18 cellular contexts compared by ENCODE assay signal in genomic region chr5:109775130-109775529, GRCh38.
DNase-seq lines count a peak whose midpoint lies in the region; ATAC-seq and TF ChIP-seq lines count a peak whose summit lies in the region.
"Had no signal": no experiment of that assay in that cellular context is flagged by ENCODE, and none has a peak within 500 bp of the region (broad histone marks: within the 10 kb centered on the region; RNA-seq: fewer than 3 reads in every experiment).

No MANE protein-coding gene starts in this region.

- no peak overlapping the region for H3K4me3 Mint-ChIP-seq in chondrocyte (ENCODE audit: unreplicated experiment)
- H3K4me3 Mint-ChIP-seq: CD14-positive monocyte; CD4-positive, alpha-beta memory T cell; CD4-positive, CD25-positive, alpha-beta regulatory T cell; CD8-positive, alpha-beta memory T cell had no signal

- POLR2A ChIA-PET in HEK293T (lab: Yijun Ruan, JAX), result no interaction called here

- ATAC-seq in GM21786 (IDR thresholded peaks at IDR 0.05; ENCODE audit: unreplicated experiment), result no peak

- no peaks in the 10 kb centered on the region for H3K27me3 Mint-ChIP-seq in chondrocyte (ENCODE audit: low read depth)
- H3K27me3 Mint-ChIP-seq: CD4-positive, alpha-beta memory T cell; CD4-positive, CD25-positive, alpha-beta regulatory T cell; CD8-positive, alpha-beta memory T cell had no signal

- peak overlapping the region; percentile 45 for H3K27ac Mint-ChIP-seq in chondrocyte (ENCODE audit: unreplicated experiment)
- H3K27ac Mint-ChIP-seq: CD14-positive monocyte; CD4-positive, CD25-positive, alpha-beta regulatory T cell had no signal

- H3K9me3 Mint-ChIP-seq in chondrocyte (ENCODE audit: low read depth), result no peaks in the 10 kb centered on the region
- H3K9me3 Mint-ChIP-seq: CD4-positive, alpha-beta memory T cell; CD4-positive, CD25-positive, alpha-beta regulatory T cell; CD8-positive, alpha-beta memory T cell had no signal

- DNase-seq in HEK293T (ENCODE audit: extremely low spot score), result no peak
- peak; percentile 44 for DNase-seq in LHCN-M2 (ENCODE audit: low read depth)
- DNase-seq in chondrocyte (ENCODE audit: low spot score), result no peak
- DNase-seq in COLO668 (lab: John Stamatoyannopoulos, UW; ENCODE audit: unreplicated experiment), result no peak
- no peak for DNase-seq in activated T-cell treated with anti-CD3 and anti-CD28 coated beads for 4 hours
- DNase-seq: 8988T; ACHN; BE2C; C1 segment of cervical spinal cord; Caco-2; Calu3; CD4-positive, alpha-beta memory T cell; CD4-positive, CD25-positive, alpha-beta regulatory T cell; CD8-positive, alpha-beta memory T cell; DMS79 treated with DMSO at 0.1 percent for 48 hours; GF-D8 had no signal

- H3K4me1 Mint-ChIP-seq in chondrocyte (ENCODE audit: low read depth), result no peaks in the 10 kb centered on the region
- H3K4me1 Mint-ChIP-seq: CD14-positive monocyte had no signal

- H3K36me3 Mint-ChIP-seq in chondrocyte (ENCODE audit: low read depth), result peaks cover 12% of the 10 kb centered on the region

- CTCF ChIA-PET in HEK293T (lab: Yijun Ruan, JAX), result interaction anchor here (0.5 kb wide), 1 partner anchor 866 kb away, joined by 4 read pairs; no protein-coding TSS in a partner anchor

- TF ChIP-seq CTCF in chondrocyte (IDR thresholded peaks at IDR 0.05), result no peak

TF ChIP-seq in HEK293T, 16 proteins besides CTCF, POLR2A, EP300 and RAD21:
- TF ChIP-seq FOXA1 (IDR thresholded peaks at IDR 0.05) (no peak), PKNOX1 (IDR thresholded peaks at IDR 0.05) (0 out of 2 replicates have a peak, but pooled peaks have one; percentile 14), ELF4 (IDR thresholded peaks at IDR 0.05) (no peak), CTBP1 (IDR thresholded peaks at IDR 0.05; ENCODE audit: borderline replicate concordance) (no peak), ARNT (IDR thresholded peaks at IDR 0.05) (no peak)
TF ChIP-seq in HEK293T: peak in this region for 1.
